In genomic region chr18:50879302-50880107, GRCh38 we compare ENCODE assay signal across 8 cellular contexts. TPM values are rescaled to one million over a fixed set of nuclear protein-coding genes. Genes with fewer than 3 reads are reported as not detected.
A peak's percentile ranks its signal among the peaks of the same experiment; 100 is the strongest.
DNase-seq lines count a peak whose midpoint lies in the region; ATAC-seq and TF ChIP-seq lines count a peak whose summit lies in the region.

No MANE protein-coding gene starts in this region.

- no peak for TF ChIP-seq RAD21 in IMR-90 (IDR thresholded peaks at IDR 0.05; ENCODE audit: low read length)

- no peak overlapping the region for H2BK20ac ChIP-seq in IMR-90 (ENCODE audit: low read depth, low read length)

- H4K5ac ChIP-seq in IMR-90 (ENCODE audit: low read depth, low read length) = no peak overlapping the region

- H3K4me2 ChIP-seq in DND-41 (ENCODE audit: insufficient read depth, low read length) (peak overlapping the region; percentile 77), IMR-90 (ENCODE audit: low read depth, low read length) (peak overlapping the region; percentile 99)

- peak overlapping the region; percentile 38 for H3K14ac ChIP-seq in IMR-90 (replicated peaks; ENCODE audit: low read depth, low read length)

- POLR2A ChIA-PET in IMR-90 (lab: Charles Lee; ENCODE audit: unreplicated experiment) = no interaction called here

- H3K4ac ChIP-seq in IMR-90 (ENCODE audit: low read depth, low read length) = 0 out of 2 replicates have a peak overlapping the region, but pooled peaks have one; percentile 14

- CTCF ChIA-PET in IMR-90 (lab: Yijun Ruan, JAX) = no interaction called here

- no peak overlapping the region for H2AK5ac ChIP-seq in IMR-90 (ENCODE audit: low read depth, low read length)

- peak overlapping the region; percentile 69 for H3K9ac ChIP-seq in DND-41 (ENCODE audit: low read depth, low read length)
- H3K9ac ChIP-seq in IMR-90 (ENCODE audit: low read depth, low read length) = peak overlapping the region; percentile 83

- H2AK9ac ChIP-seq in IMR-90 (replicated peaks; ENCODE audit: low read depth, low read length, poor library complexity) = peak overlapping the region; percentile 60

- dilution Hi-C loops in IMR-90 (cut with HindIII; ENCODE audit: low sequenced_read_pairs, unreplicated experiment) = no loop called here

- DNase-seq in DND-41 (peak; percentile 50), IMR-90 (peak; percentile 38), T-helper 2 cell (peak in 3 of 5 experiments; percentile 15 to 75 (median 73)), choroid plexus epithelial cell (ENCODE audit: low read depth) (peak; percentile 70), left lobe of liver (ENCODE audit: low spot score) (no peak), iPS-NIHi11 (ENCODE audit: low spot score) (no peak)
- peak; percentile 2 for DNase-seq in stimulated activated CD8-positive, alpha-beta memory T cell treated with anti-CD3 and anti-CD28 coated beads, Interleukin-15, amount 100 ng/mL, for 1 hour (ENCODE audit: low read depth)

- in situ Hi-C loops in IMR-90 (cut with MboI; ENCODE audit: low sequenced_read_pairs) = no loop called here

- H3K4me1 ChIP-seq in DND-41 (ENCODE audit: insufficient read depth, low read length) (peaks cover 40% of the 10 kb centered on the region), IMR-90 (ENCODE audit: control insufficient read depth, insufficient read depth, low read length) (no peaks in the 10 kb centered on the region)

- 4% methylated on average over 18 of the region's 61 CpGs; no CpG with 5 or more reads in 1 of the 2 experiments for WGBS in IMR-90 (ENCODE audit: extremely low coverage in 2 of 2, insufficient read length in 1 of 2), 2 experiments

- BruUV-seq in IMR-90 (replicated peaks; lab: Mats Ljungman, UMichigan) = no TSS peak

- H3K9me3 ChIP-seq in DND-41 (ENCODE audit: insufficient read depth, low read length, severe bottlenecking) = no peaks in the 10 kb centered on the region
- no peaks in the 10 kb centered on the region for H3K9me3 ChIP-seq in IMR-90 (ENCODE audit: control insufficient read depth, insufficient read depth, low read length)

- peak overlapping the region; percentile 85 to 89 for H3K4me3 ChIP-seq in DND-41 (ENCODE audit: low read depth in 1 of 2, low read length in 2 of 2)
- peak overlapping the region; percentile 86 for H3K4me3 ChIP-seq in IMR-90 (ENCODE audit: insufficient read depth, low read depth, low read length)
- peak overlapping the region; percentile 92 for H3K4me3 ChIP-seq in choroid plexus epithelial cell (ENCODE audit: low read depth, low read length)

- H2BK15ac ChIP-seq in IMR-90 (ENCODE audit: low read depth, low read length) = no peak overlapping the region

- H3K56ac ChIP-seq in IMR-90 (ENCODE audit: extremely low read depth, insufficient read depth, low read length) = 0 out of 2 replicates have a peak overlapping the region, but pooled peaks have one; percentile 39

- H3K9me1 ChIP-seq in IMR-90 (ENCODE audit: insufficient read depth, low read length) = no peaks in the 10 kb centered on the region; the same call in 1 of the 2 replicates

- H2AFZ ChIP-seq in DND-41 (ENCODE audit: low read depth, low read length) (peak overlapping the region; percentile 69), IMR-90 (replicated peaks; ENCODE audit: low read length, poor library complexity) (peak overlapping the region; percentile 100)

- peak overlapping the region; percentile 83 for H3K23ac ChIP-seq in IMR-90 (ENCODE audit: low read depth, low read length)

- peak overlapping the region; percentile 6 for H2BK5ac ChIP-seq in IMR-90 (ENCODE audit: low read depth, low read length, poor library complexity, severe bottlenecking)

- H4K20me1 ChIP-seq in DND-41 (ENCODE audit: insufficient read depth, low read length) (peaks cover 32% of the 10 kb centered on the region; the same call in 1 of the 2 replicates), IMR-90 (ENCODE audit: insufficient read depth, low read length) (no peaks in the 10 kb centered on the region; the same call in 1 of the 2 replicates)

- peak overlapping the region in 1 of 2 experiments; percentile 7; a peak in 1 of 4 replicates for H4K8ac ChIP-seq in IMR-90 (ENCODE audit: low read depth in 2 of 2, low read length in 2 of 2)

- ATAC-seq in DND-41 (ENCODE audit: insufficient read depth, low read depth) (peak; percentile 5; the same call in 2 of the 3 replicates), GM21515 (IDR thresholded peaks at IDR 0.05; ENCODE audit: unreplicated experiment) (peak; percentile 24), IMR-90 (ENCODE audit: low read depth) (peak; percentile 54), left lobe of liver (peak; percentile 60)

- no peak for TF ChIP-seq POLR2A in IMR-90 (IDR thresholded peaks at IDR 0.05; ENCODE audit: low read depth, low read length)

- no peak overlapping the region for H2BK120ac ChIP-seq in IMR-90 (ENCODE audit: low read depth, low read length)

- H3K79me2 ChIP-seq in DND-41 (ENCODE audit: insufficient read depth, low read length) = peaks cover 61% of the 10 kb centered on the region

- H3K36me3 ChIP-seq in DND-41 (ENCODE audit: insufficient read depth, low read length) = 0 out of 2 replicates have a peak, but pooled peaks cover 10% of the 10 kb centered on the region
- H3K36me3 ChIP-seq in IMR-90 (ENCODE audit: control insufficient read depth, insufficient read depth, low read length) = no peaks in the 10 kb centered on the region

- no peak overlapping the region for H4K91ac ChIP-seq in IMR-90 (ENCODE audit: insufficient read depth, low read depth, low read length)

- H3K27ac ChIP-seq in DND-41 (ENCODE audit: low read length) = peak overlapping the region; percentile 82
- H3K27ac ChIP-seq in IMR-90 (ENCODE audit: insufficient read depth, low read length) = peak overlapping the region; percentile 51

- TF ChIP-seq CTCF in DND-41 (IDR thresholded peaks at IDR 0.05; ENCODE audit: borderline replicate concordance, extremely low read depth, low read length, poor library complexity, severe bottlenecking) (no peak), IMR-90 (conservative IDR thresholded peaks at IDR 0.05; ENCODE audit: low read depth, low read length) (no peak), choroid plexus epithelial cell (conservative IDR thresholded peaks at IDR 0.05; ENCODE audit: low read depth, low read length) (no peak)

- H3K27me3 ChIP-seq in DND-41 (ENCODE audit: insufficient read depth, low read length, poor library complexity) (no peaks in the 10 kb centered on the region), IMR-90 (ENCODE audit: control insufficient read depth, insufficient read depth, low read length) (no peaks in the 10 kb centered on the region)

- intact Hi-C loops in IMR-90 (cut with micrococcal nuclease) = loop anchor here (2.0 to 5.0 kb wide), 2 partner anchors 89 to 153 kb away; partner anchors contain the start of genes ELAC1 and SMAD4

- H3K18ac ChIP-seq in IMR-90 (ENCODE audit: low read depth, low read length) = peak overlapping the region; percentile 22; the same call in 1 of the 2 replicates

- peaks cover 11 to 23% of the 10 kb centered on the region in 2 experiments; a peak in 3 of 4 replicates for H3K79me1 ChIP-seq in IMR-90 (ENCODE audit: low read depth in 1 of 2, low read length in 2 of 2)

TF ChIP-seq in IMR-90, 13 proteins besides CTCF, POLR2A, EP300 and RAD21:
- TF ChIP-seq MAZ (IDR thresholded peaks at IDR 0.05; ENCODE audit: borderline replicate concordance, low read depth, low read length) (peak; percentile 9; the same call in 1 of the 2 replicates), CHD1 (IDR thresholded peaks at IDR 0.05; ENCODE audit: low read depth, low read length) (no peak), BHLHE40 (IDR thresholded peaks at IDR 0.05; ENCODE audit: low read depth, low read length) (no peak)

RNA-seq across cellular contexts. Expression of gene ME2, which starts 0.6 kb away (rescaled TPM):
- 32.6 and 50.0 TPM in 2 replicates for total RNA-seq in IMR-90 (2012; rRNA removed)
- 25.4 and 29.7 TPM in 2 replicates for polyA plus RNA-seq in IMR-90 (2012; rRNA removed)
- polyA plus RNA-seq in IMR-90 (2012; cell fraction: cytosol; rRNA removed) = 6.2 and 12.6 TPM in 2 replicates
- polyA plus RNA-seq in IMR-90 (2012; cell fraction: nucleus; rRNA removed; ENCODE audit: low replicate concordance) = 2.9 and 22.9 TPM in 2 replicates
- total RNA-seq in left lobe of liver = 13.2 TPM

RNA-seq across cellular contexts. Expression of gene MRO, which starts 59.7 kb away (rescaled TPM):
- total RNA-seq in IMR-90 (2012; rRNA removed) (not detected in 2 replicates), left lobe of liver (12.0 TPM)
- not detected in 2 replicates for polyA plus RNA-seq in IMR-90 (2012; rRNA removed)
- not detected in 2 replicates for polyA plus RNA-seq in IMR-90 (2012; cell fraction: cytosol; rRNA removed)
- not detected in 2 replicates for polyA plus RNA-seq in IMR-90 (2012; cell fraction: nucleus; rRNA removed; ENCODE audit: low replicate concordance)

Comparison
In these comparisons a context has a peak if more than half of its experiments do, and no peak if none do; other contexts are left out.
1. ATAC-seq: peak in every context shown above with its lines; median percentile 60 in left lobe of liver; 54 in IMR-90; 24 in GM21515; 5 in DND-41.
2. DNase-seq: peak in DND-41 (single experiment), IMR-90 (single experiment), T-helper 2 cell (3 of 5), choroid plexus epithelial cell (single experiment) and stimulated activated CD8-positive, alpha-beta memory T cell treated with anti-CD3 and anti-CD28 coated beads, Interleukin-15, amount 100 ng/mL, for 1 hour (single experiment); none in left lobe of liver (single experiment) and iPS-NIHi11 (single experiment).
3. RNA of gene MRO, which starts 59.7 kb away (total RNA-seq): 12.0 TPM in left lobe of liver (single experiment); not detected in IMR-90; every median in the first group is over 10 times any median in the second.
4. Peak in every context shown above with its lines, with median percentiles within 50 percentile points of each other: H3K4me3 ChIP-seq.